ENCODE assay signal across 1 cellular context in genomic region chr11:130561441-130561881, GRCh38.
TF ChIP-seq lines count a peak whose summit lies in the region.

No MANE protein-coding gene starts in this region.

TF ChIP-seq in K562, 482 proteins besides CTCF, POLR2A, EP300 and RAD21:
- no peak for TF ChIP-seq ZFPM2 (CRISPR knock-in tag; IDR thresholded peaks at IDR 0.05)
- TF ChIP-seq GABPA (tag; conservative IDR thresholded peaks at IDR 0.05; ENCODE audit: low read depth): peak; percentile 51
